ENCODE assay signal across 1 cellular context in the genomic region with DNA sequence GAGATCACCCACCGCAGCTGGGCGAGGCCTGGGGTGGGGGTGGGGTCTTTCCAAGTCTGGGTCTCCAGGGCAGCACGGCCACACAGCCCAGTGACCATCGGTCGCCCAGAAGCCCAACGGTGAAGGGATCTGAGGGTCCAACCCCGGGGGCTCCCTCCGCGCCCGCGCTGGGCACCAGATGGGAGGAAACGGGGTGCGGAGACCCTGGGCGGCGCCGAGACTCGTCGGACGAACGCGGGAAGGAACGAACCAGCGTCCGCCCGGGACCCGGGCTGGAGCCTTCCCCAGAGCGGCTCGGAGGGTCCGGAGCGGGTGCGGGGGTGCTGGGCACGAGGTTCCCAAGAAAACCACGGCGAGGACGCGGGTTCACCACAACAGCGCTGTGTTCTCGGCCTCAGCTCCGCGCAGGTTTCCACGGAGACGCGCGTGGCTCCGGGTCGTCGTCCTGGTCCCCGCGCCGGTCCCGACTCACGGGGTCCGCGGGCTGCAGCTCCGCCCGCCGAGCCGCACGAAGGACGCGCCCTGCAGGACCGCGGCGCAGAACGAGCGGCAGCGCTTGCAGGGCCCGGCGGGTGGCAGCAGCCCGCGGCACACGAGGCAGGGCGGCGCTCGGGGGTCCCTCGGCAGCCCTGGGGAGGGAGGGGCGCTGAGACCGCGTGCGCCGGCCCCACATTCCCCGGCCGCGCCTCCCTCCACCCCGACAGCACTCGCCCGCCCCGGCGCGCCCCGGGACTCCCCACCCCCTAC.
TF ChIP-seq lines count a peak whose summit lies in the region.

No MANE protein-coding gene starts in this region.

TF ChIP-seq in WTC11, 78 proteins besides CTCF, POLR2A, EP300 and RAD21 (continued from another document):
- TF ChIP-seq HMGXB4 (CRISPR knock-in tag; IDR thresholded peaks at IDR 0.05) (no peak), ARID4B (CRISPR knock-in tag; IDR thresholded peaks at IDR 0.05; ENCODE audit: borderline replicate concordance) (peak; percentile 58; the same call in 1 of the 2 replicates), CREM (CRISPR knock-in tag; IDR thresholded peaks at IDR 0.05) (no peak), CDX4 (CRISPR knock-in tag; IDR thresholded peaks at IDR 0.05; ENCODE audit: borderline replicate concordance) (no peak)
- TF ChIP-seq, protein P1, sequence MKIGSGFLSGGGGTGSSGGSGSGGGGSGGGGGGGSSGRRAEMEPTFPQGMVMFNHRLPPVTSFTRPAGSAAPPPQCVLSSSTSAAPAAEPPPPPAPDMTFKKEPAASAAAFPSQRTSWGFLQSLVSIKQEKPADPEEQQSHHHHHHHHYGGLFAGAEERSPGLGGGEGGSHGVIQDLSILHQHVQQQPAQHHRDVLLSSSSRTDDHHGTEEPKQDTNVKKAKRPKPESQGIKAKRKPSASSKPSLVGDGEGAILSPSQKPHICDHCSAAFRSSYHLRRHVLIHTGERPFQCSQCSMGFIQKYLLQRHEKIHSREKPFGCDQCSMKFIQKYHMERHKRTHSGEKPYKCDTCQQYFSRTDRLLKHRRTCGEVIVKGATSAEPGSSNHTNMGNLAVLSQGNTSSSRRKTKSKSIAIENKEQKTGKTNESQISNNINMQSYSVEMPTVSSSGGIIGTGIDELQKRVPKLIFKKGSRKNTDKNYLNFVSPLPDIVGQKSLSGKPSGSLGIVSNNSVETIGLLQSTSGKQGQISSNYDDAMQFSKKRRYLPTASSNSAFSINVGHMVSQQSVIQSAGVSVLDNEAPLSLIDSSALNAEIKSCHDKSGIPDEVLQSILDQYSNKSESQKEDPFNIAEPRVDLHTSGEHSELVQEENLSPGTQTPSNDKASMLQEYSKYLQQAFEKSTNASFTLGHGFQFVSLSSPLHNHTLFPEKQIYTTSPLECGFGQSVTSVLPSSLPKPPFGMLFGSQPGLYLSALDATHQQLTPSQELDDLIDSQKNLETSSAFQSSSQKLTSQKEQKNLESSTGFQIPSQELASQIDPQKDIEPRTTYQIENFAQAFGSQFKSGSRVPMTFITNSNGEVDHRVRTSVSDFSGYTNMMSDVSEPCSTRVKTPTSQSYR (CRISPR knock-in tag; IDR thresholded peaks at IDR 0.05), result no peak
- TF ChIP-seq, protein P2, sequence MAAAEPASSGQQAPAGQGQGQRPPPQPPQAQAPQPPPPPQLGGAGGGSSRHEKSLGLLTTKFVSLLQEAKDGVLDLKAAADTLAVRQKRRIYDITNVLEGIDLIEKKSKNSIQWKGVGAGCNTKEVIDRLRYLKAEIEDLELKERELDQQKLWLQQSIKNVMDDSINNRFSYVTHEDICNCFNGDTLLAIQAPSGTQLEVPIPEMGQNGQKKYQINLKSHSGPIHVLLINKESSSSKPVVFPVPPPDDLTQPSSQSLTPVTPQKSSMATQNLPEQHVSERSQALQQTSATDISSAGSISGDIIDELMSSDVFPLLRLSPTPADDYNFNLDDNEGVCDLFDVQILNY (CRISPR knock-in tag; IDR thresholded peaks at IDR 0.05), result 0 out of 2 replicates have a peak, but pooled peaks have one; percentile 50
TF ChIP-seq in WTC11: peak in this region for 3.
